19 cellular contexts compared by ENCODE assay signal in genomic region chr17:39742856-39743436, GRCh38. TPM values are rescaled to one million over a fixed set of nuclear protein-coding genes. Genes with fewer than 3 reads are reported as not detected.
DNase-seq lines count a peak whose midpoint lies in the region; ATAC-seq, FAIRE-seq and TF ChIP-seq lines count a peak whose summit lies in the region.
"Had no signal": no experiment of that assay in that cellular context is flagged by ENCODE, and none has a peak within 500 bp of the region (broad histone marks: within the 10 kb centered on the region; RNA-seq: fewer than 3 reads in every experiment).

No MANE protein-coding gene starts in this region.

- no peak for TF ChIP-seq POLR2A in IMR-90 (IDR thresholded peaks at IDR 0.05; ENCODE audit: low read depth, low read length)
- TF ChIP-seq POLR2A in H1 (IDR thresholded peaks at IDR 0.05; ENCODE audit: control extremely low read depth in 1 of 2, low read depth in 2 of 2, low read length in 2 of 2) = no peak

- H3K79me1 ChIP-seq in IMR-90 (ENCODE audit: low read depth in 1 of 2, low read length in 2 of 2) (no peaks in the 10 kb centered on the region), H1 (ENCODE audit: low read depth, low read length) (peaks cover 9% of the 10 kb centered on the region)

- H3K27me3 ChIP-seq in IMR-90 (ENCODE audit: control insufficient read depth, insufficient read depth, low read length) (peaks cover 43% of the 10 kb centered on the region), H1 (replicated peaks in 1 of 4; ENCODE audit: control insufficient read depth in 3 of 4, extremely low read depth in 1 of 4, insufficient read depth in 3 of 4, low read length in 3 of 4) (no peaks in the 10 kb centered on the region), osteoblast (ENCODE audit: insufficient read depth, low read length) (peaks cover 7% of the 10 kb centered on the region), tibial artery (peaks cover 5 to 83% of the 10 kb centered on the region in 2 donors)
- H3K27me3 ChIP-seq: MG63 had no signal

- no peak for FAIRE-seq in H1 (lab: Jason Lieb, UNC)
- FAIRE-seq: A549 had no signal

- TF ChIP-seq RAD21 in IMR-90 (IDR thresholded peaks at IDR 0.05; ENCODE audit: low read length) (no peak), H1 (IDR thresholded peaks at IDR 0.05 in 1 of 2, conservative IDR thresholded peaks at IDR 0.05 in 1 of 2; ENCODE audit: low read depth in 2 of 2, low read length in 2 of 2) (no peak)

- BruUV-seq in IMR-90 (replicated peaks; lab: Mats Ljungman, UMichigan) = no TSS peak

- no peak overlapping the region for H2AK5ac ChIP-seq in IMR-90 (ENCODE audit: low read depth, low read length)
- no peak overlapping the region for H2AK5ac ChIP-seq in H1 (ENCODE audit: low read depth, low read length)

- H2BK12ac ChIP-seq in H1 (ENCODE audit: low read depth, low read length) = no peak overlapping the region

- no peak overlapping the region for H3K18ac ChIP-seq in IMR-90 (ENCODE audit: low read depth, low read length)
- H3K18ac ChIP-seq in H1 (ENCODE audit: extremely low read depth, low read length) = peak overlapping the region; percentile 16; the same call in 1 of the 2 replicates

- CTCF ChIA-PET in IMR-90 (lab: Yijun Ruan, JAX) = no interaction called here
- CTCF ChIA-PET in H1 (lab: Charles Lee; ENCODE audit: partially characterized antibody) = interaction anchor here (0.7 to 2.0 kb wide), 7 partner anchors 8 to 121 kb away, joined by 3 to 6 read pairs (median 3); no protein-coding TSS in a partner anchor

- H2BK120ac ChIP-seq in IMR-90 (ENCODE audit: low read depth, low read length) = no peak overlapping the region
- no peak overlapping the region for H2BK120ac ChIP-seq in H1 (replicated peaks; ENCODE audit: low read depth, low read length)

- peak overlapping the region; percentile 55 for H2AK9ac ChIP-seq in IMR-90 (replicated peaks; ENCODE audit: low read depth, low read length, poor library complexity)

- in situ Hi-C loops in GM13976 (cut with MboI; ENCODE audit: low sequenced_read_pairs, unreplicated experiment) = loop anchor here (10.0 kb wide), 1 partner anchor 108 kb away; the partner anchor contains the start of gene STARD3
- in situ Hi-C loops in IMR-90 (cut with MboI; ENCODE audit: low sequenced_read_pairs) = no loop called here

- peaks cover 0 to 16% of the 10 kb centered on the region in 2 experiments; a peak in 2 of 4 replicates for H3K79me2 ChIP-seq in H1 (ENCODE audit: control insufficient read depth in 1 of 2, insufficient read depth in 2 of 2, low read length in 2 of 2)
- no peaks in the 10 kb centered on the region for H3K79me2 ChIP-seq in osteoblast (ENCODE audit: insufficient read depth, low read length)

- H3K4me1 ChIP-seq in IMR-90 (ENCODE audit: control insufficient read depth, insufficient read depth, low read length) (peaks cover 16% of the 10 kb centered on the region; the same call in 1 of the 2 replicates), H1 (replicated peaks in 1 of 4; ENCODE audit: control insufficient read depth in 3 of 4, insufficient read depth in 4 of 4, low read length in 3 of 4) (peaks cover 5 to 22% (median 19%) of the 10 kb centered on the region in 4 experiments), osteoblast (ENCODE audit: insufficient read depth, low read length) (peaks cover 19% of the 10 kb centered on the region), tibial artery (peaks cover 6 to 31% (median 22%) of the 10 kb centered on the region in 4 donors)

- no peak overlapping the region for H3K14ac ChIP-seq in IMR-90 (replicated peaks; ENCODE audit: low read depth, low read length)
- H3K14ac ChIP-seq in H1 (ENCODE audit: insufficient read length) = no peak overlapping the region

- H2BK15ac ChIP-seq in IMR-90 (ENCODE audit: low read depth, low read length) (no peak overlapping the region), H1 (ENCODE audit: low read length) (no peak overlapping the region)

- H4K8ac ChIP-seq in IMR-90 (ENCODE audit: low read depth in 2 of 2, low read length in 2 of 2) (no peak overlapping the region), H1 (ENCODE audit: extremely low read depth, insufficient read depth, low read length) (no peak overlapping the region)

- H2BK20ac ChIP-seq in IMR-90 (ENCODE audit: low read depth, low read length) = no peak overlapping the region
- no peak overlapping the region for H2BK20ac ChIP-seq in H1 (ENCODE audit: low read length)

- dilution Hi-C loops in IMR-90 (cut with HindIII; ENCODE audit: low sequenced_read_pairs, unreplicated experiment) = no loop called here

- 78% methylated on average over 1 of the region's 21 CpGs; no CpG with 5 or more reads in 1 of the 2 experiments for WGBS in IMR-90 (ENCODE audit: extremely low coverage in 2 of 2, insufficient read length in 1 of 2), 2 experiments
- WGBS in H1 (ENCODE audit: extremely low coverage in 1 of 2, insufficient coverage in 1 of 2, insufficient read length in 1 of 2, insufficient replicate concordance in 2 of 2, low coverage in 1 of 2, low lambda C conversion rate in 2 of 2, missing lambda C conversion rate in 1 of 2), 2 experiments = 96% methylated on average over 21 of the region's 21 CpGs; no CpG with 5 or more reads in 1 of the 2 experiments

- no peak overlapping the region for H3K4ac ChIP-seq in IMR-90 (ENCODE audit: low read depth, low read length)
- no peak overlapping the region for H3K4ac ChIP-seq in H1 (replicated peaks; ENCODE audit: insufficient read length, low read depth, low read length)

- H2BK5ac ChIP-seq in IMR-90 (ENCODE audit: low read depth, low read length, poor library complexity, severe bottlenecking) = no peak overlapping the region
- H2BK5ac ChIP-seq in H1 (ENCODE audit: low read depth, low read length) = 0 out of 2 replicates have a peak overlapping the region, but pooled peaks have one; percentile 24

- H4K91ac ChIP-seq in IMR-90 (ENCODE audit: insufficient read depth, low read depth, low read length) (no peak overlapping the region), H1 (replicated peaks; ENCODE audit: insufficient read length, low read length) (peak overlapping the region; percentile 13)

- H3K9me3 ChIP-seq in IMR-90 (ENCODE audit: control insufficient read depth, insufficient read depth, low read length) (no peaks in the 10 kb centered on the region), H1 (ENCODE audit: insufficient read depth in 2 of 2, low read depth in 1 of 2, low read length in 1 of 2) (no peaks in the 10 kb centered on the region), osteoblast (ENCODE audit: low read depth, low read length) (no peaks in the 10 kb centered on the region), tibial artery (no peaks in the 10 kb centered on the region)
- H3K9me3 ChIP-seq: A549, MG63, SJCRH30 had no signal

- no peak overlapping the region for H3K4me2 ChIP-seq in IMR-90 (ENCODE audit: low read depth, low read length)
- no peak overlapping the region for H3K4me2 ChIP-seq in H1 (ENCODE audit: insufficient read depth in 1 of 2, low read depth in 2 of 2, low read length in 2 of 2)
- H3K4me2 ChIP-seq in osteoblast (ENCODE audit: insufficient read depth, low read length) = no peak overlapping the region
- H3K4me2 ChIP-seq: A549 had no signal

- no peak for TF ChIP-seq EP300 in H1 (IDR thresholded peaks at IDR 0.05; ENCODE audit: borderline replicate concordance in 1 of 2, low read depth in 2 of 2, low read length in 2 of 2)

- H2AFZ ChIP-seq in IMR-90 (replicated peaks; ENCODE audit: low read length, poor library complexity) (no peak overlapping the region), H1 (ENCODE audit: low read length) (no peak overlapping the region), osteoblast (ENCODE audit: low read length) (no peak overlapping the region)

- no peak for ATAC-seq in IMR-90 (ENCODE audit: low read depth)
- ATAC-seq in GM18907 (IDR thresholded peaks at IDR 0.05; ENCODE audit: unreplicated experiment) = no peak
- ATAC-seq in HG03196 (IDR thresholded peaks at IDR 0.05; ENCODE audit: unreplicated experiment) = no peak
- ATAC-seq: A549, HCT116 had no signal

- H3K56ac ChIP-seq in IMR-90 (ENCODE audit: extremely low read depth, insufficient read depth, low read length) (no peak overlapping the region), H1 (replicated peaks; ENCODE audit: insufficient read length, low read depth, low read length) (peak overlapping the region; percentile 2)

- H3K27ac ChIP-seq in IMR-90 (ENCODE audit: insufficient read depth, low read length) (no peak overlapping the region), H1 (ENCODE audit: low read depth, low read length) (no peak overlapping the region), osteoblast (ENCODE audit: low read depth, low read length) (no peak overlapping the region), tibial artery (no peak overlapping the region)
- H3K27ac ChIP-seq: A549, SJCRH30 had no signal

- DNase-seq in GM13976 (ENCODE audit: low spot score) (no peak), IMR-90 (no peak), H1 (ENCODE audit: low read depth in 1 of 2, low spot score in 2 of 2) (no peak), osteoblast (ENCODE audit: insufficient read length, low spot score, missing footprints) (peak; percentile 69), tibial artery (no peak)
- DNase-seq: EL, GF-D8, Kasumi-1, MG63, NCI-H1436, NCI-H187 treated with DMSO at 0.1 percent for 48 hours, NCI-H2107, NCI-H748 treated with DMSO at 0.1 percent for 48 hours, SJCRH30 had no signal

- H3K36me3 ChIP-seq in IMR-90 (ENCODE audit: control insufficient read depth, insufficient read depth, low read length) (no peaks in the 10 kb centered on the region), H1 (ENCODE audit: control insufficient read depth in 2 of 4, insufficient read depth in 4 of 4, low read length in 3 of 4) (peaks cover 4 to 40% (median 31%) of the 10 kb centered on the region in 4 experiments; a peak in 6 of 8 replicates), osteoblast (ENCODE audit: insufficient read depth, low read length) (no peaks in the 10 kb centered on the region), tibial artery (peaks cover 0 to 44% (median 0%) of the 10 kb centered on the region in 3 donors)
- H3K36me3 ChIP-seq: MG63, SJCRH30 had no signal

- no peaks in the 10 kb centered on the region for H4K20me1 ChIP-seq in IMR-90 (ENCODE audit: insufficient read depth, low read length)
- H4K20me1 ChIP-seq in H1 (replicated peaks in 1 of 2; ENCODE audit: control insufficient read depth in 1 of 2, insufficient read depth in 2 of 2, low read length in 2 of 2) = no peaks in the 10 kb centered on the region
- H4K20me1 ChIP-seq in osteoblast (ENCODE audit: insufficient read depth, low read length) = no peaks in the 10 kb centered on the region

- H3K23ac ChIP-seq in IMR-90 (ENCODE audit: low read depth, low read length) = no peak overlapping the region
- H3K23ac ChIP-seq in H1 (ENCODE audit: insufficient read length) = no peak overlapping the region

- H4K5ac ChIP-seq in IMR-90 (ENCODE audit: low read depth, low read length) = no peak overlapping the region
- H4K5ac ChIP-seq in H1 (ENCODE audit: insufficient read length, low read depth, low read length) = no peak overlapping the region

- POLR2A ChIA-PET in IMR-90 (lab: Charles Lee; ENCODE audit: unreplicated experiment) = no interaction called here
- POLR2A ChIA-PET in H1 (lab: Charles Lee; ENCODE audit: partially characterized antibody) = interaction anchor here (0.8 to 1.3 kb wide), 2 partner anchors 8 to 13 kb away, joined by 3 to 4 read pairs; no protein-coding TSS in a partner anchor

- 0 out of 2 replicates have a peak, but pooled peaks cover 6% of the 10 kb centered on the region for H3K9me1 ChIP-seq in IMR-90 (ENCODE audit: insufficient read depth, low read length)

- H3K23me2 ChIP-seq in H1 (ENCODE audit: low read depth, low read length) = peaks cover 21% of the 10 kb centered on the region

- intact Hi-C loops in IMR-90 (cut with micrococcal nuclease) = no loop called here
- intact Hi-C loops in tibial artery (cut with DNase I; ENCODE audit: low total_unique reads) = no loop called here

- H3K4me3 ChIP-seq in IMR-90 (ENCODE audit: insufficient read depth, low read depth, low read length) (no peak overlapping the region), H1 (ENCODE audit: extremely low read depth in 1 of 4, insufficient read depth in 2 of 4, low read depth in 3 of 4, low read length in 4 of 4) (no peak overlapping the region), osteoblast (ENCODE audit: insufficient read depth, low read length) (no peak overlapping the region), tibial artery (no peak overlapping the region)
- H3K4me3 ChIP-seq: A549, MG63, SJCRH30 had no signal

- TF ChIP-seq CTCF in GM13976 (IDR thresholded peaks at IDR 0.05; ENCODE audit: borderline replicate concordance, control extremely low read depth, extremely low read depth, insufficient read depth, missing control alignments) (peak; percentile 4), IMR-90 (conservative IDR thresholded peaks at IDR 0.05; ENCODE audit: low read depth, low read length) (no peak), H1 (IDR thresholded peaks at IDR 0.05; ENCODE audit: control extremely low read depth in 1 of 3, insufficient read depth in 1 of 3, low read depth in 1 of 3, low read length in 3 of 3) (no peak), osteoblast (IDR thresholded peaks at IDR 0.05; ENCODE audit: extremely low read depth, low read depth, low read length) (no peak), tibial artery (IDR thresholded peaks at IDR 0.05) (no peak)

- H3K9ac ChIP-seq in IMR-90 (ENCODE audit: low read depth, low read length) (no peak overlapping the region), H1 (replicated peaks in 1 of 4; ENCODE audit: extremely low read depth in 1 of 4, low read depth in 3 of 4, low read length in 3 of 4) (no peak overlapping the region)

RNA-seq across cellular contexts. Expression of gene GRB7, which starts 5.2 kb away (rescaled TPM):
- under 0.01 and 0.18 TPM in 2 replicates for total RNA-seq in IMR-90 (2012; rRNA removed)
- 0.14 and 0.36 TPM in 2 replicates for polyA plus RNA-seq in IMR-90 (2012; rRNA removed)
- polyA plus RNA-seq in IMR-90 (2012; cell fraction: cytosol; rRNA removed) = 0.12 and 0.26 TPM in 2 replicates
- polyA plus RNA-seq in IMR-90 (2012; cell fraction: nucleus; rRNA removed; ENCODE audit: low replicate concordance) = 0.57 and 1.1 TPM in 2 replicates
- total RNA-seq in H1 (2021; fragmentation: NEBNext Ultra II Directional; extraction: Animal tissue kit (Norgen Biotek cat#: 25700)) = 30.9 and 32.2 TPM in 2 replicates
- polyA plus RNA-seq in H1 (2011; rRNA removed) = 41.5 and 61.7 TPM in 2 replicates
- polyA plus RNA-seq in H1 (2011; cell fraction: cytosol; rRNA removed) = 33.0 TPM
- 110 TPM for polyA plus RNA-seq in H1 (2011; cell fraction: nucleus; rRNA removed)
- polyA plus RNA-seq in H1 (2012, experiment 1 of 2) = 31.1 to 38.6 TPM (median 35.7 TPM) in 4 replicates
- polyA plus RNA-seq in H1 (2012, experiment 2 of 2) = 33.5 TPM
- polyA plus RNA-seq in H1 (2013, experiment 1 of 2) = 26.5 TPM
- 24.6 TPM for polyA plus RNA-seq in H1 (2013, experiment 2 of 2)
- 25.6 and 31.4 TPM in 2 replicates for polyA minus RNA-seq in H1 (2011; rRNA and poly(A)+ RNA removed)
- polyA minus RNA-seq in H1 (2011; cell fraction: cytosol; rRNA and poly(A)+ RNA removed) = 25.5 TPM
- polyA minus RNA-seq in H1 (2011; cell fraction: nucleus; rRNA and poly(A)+ RNA removed) = 36.4 TPM
- total RNA-seq in osteoblast = under 0.01 and 0.29 TPM in 2 replicates
- total RNA-seq: SJCRH30 had no signal
- polyA plus RNA-seq: CD14-positive monocyte had no signal

RNA-seq across cellular contexts. Expression of gene MIEN1, which starts 12.6 kb away (rescaled TPM):
- 20.3 and 22.2 TPM in 2 replicates for total RNA-seq in IMR-90 (2012; rRNA removed)
- polyA plus RNA-seq in IMR-90 (2012; rRNA removed) = 75.6 and 82.4 TPM in 2 replicates
- polyA plus RNA-seq in IMR-90 (2012; cell fraction: cytosol; rRNA removed) = 81.7 and 149 TPM in 2 replicates
- polyA plus RNA-seq in IMR-90 (2012; cell fraction: nucleus; rRNA removed; ENCODE audit: low replicate concordance) = 24.0 and 30.9 TPM in 2 replicates
- 29.6 and 30.0 TPM in 2 replicates for total RNA-seq in H1 (2021; fragmentation: NEBNext Ultra II Directional; extraction: Animal tissue kit (Norgen Biotek cat#: 25700))
- 54.9 and 57.9 TPM in 2 replicates for polyA plus RNA-seq in H1 (2011; rRNA removed)
- polyA plus RNA-seq in H1 (2011; cell fraction: cytosol; rRNA removed) = 54.6 TPM
- polyA plus RNA-seq in H1 (2011; cell fraction: nucleus; rRNA removed) = 42.7 TPM
- polyA plus RNA-seq in H1 (2012, experiment 1 of 2) = 37.9 to 58.0 TPM (median 50.9 TPM) in 4 replicates
- polyA plus RNA-seq in H1 (2012, experiment 2 of 2) = 59.0 TPM
- 49.1 TPM for polyA plus RNA-seq in H1 (2013, experiment 1 of 2)
- 49.1 TPM for polyA plus RNA-seq in H1 (2013, experiment 2 of 2)
- polyA minus RNA-seq in H1 (2011; rRNA and poly(A)+ RNA removed) = 20.0 and 21.9 TPM in 2 replicates
- polyA minus RNA-seq in H1 (2011; cell fraction: cytosol; rRNA and poly(A)+ RNA removed) = 19.7 TPM
- 24.2 TPM for polyA minus RNA-seq in H1 (2011; cell fraction: nucleus; rRNA and poly(A)+ RNA removed)
- 14.8 and 16.5 TPM in 2 replicates for total RNA-seq in osteoblast

RNA-seq across cellular contexts. Expression of gene ERBB2, which starts 43.1 kb away (rescaled TPM):
- total RNA-seq in IMR-90 (2012; rRNA removed) (26.1 and 28.7 TPM in 2 replicates), osteoblast (40.4 and 44.2 TPM in 2 replicates)
- polyA plus RNA-seq in IMR-90 (2012; rRNA removed) (33.3 and 34.6 TPM in 2 replicates), H1 (2011; rRNA removed) (183 and 278 TPM in 2 replicates)
- polyA plus RNA-seq in IMR-90 (2012; cell fraction: cytosol; rRNA removed) = 26.4 and 33.2 TPM in 2 replicates
- polyA plus RNA-seq in IMR-90 (2012; cell fraction: nucleus; rRNA removed; ENCODE audit: low replicate concordance) = 34.2 and 69.9 TPM in 2 replicates
- 394 and 403 TPM in 2 replicates for total RNA-seq in H1 (2021; fragmentation: NEBNext Ultra II Directional; extraction: Animal tissue kit (Norgen Biotek cat#: 25700))
- 174 TPM for polyA plus RNA-seq in H1 (2011; cell fraction: cytosol; rRNA removed)
- polyA plus RNA-seq in H1 (2011; cell fraction: nucleus; rRNA removed) = 329 TPM
- polyA plus RNA-seq in H1 (2012, experiment 1 of 2) = 181 to 248 TPM (median 223 TPM) in 4 replicates
- 260 TPM for polyA plus RNA-seq in H1 (2012, experiment 2 of 2)
- polyA plus RNA-seq in H1 (2013, experiment 1 of 2) = 199 TPM
- 211 TPM for polyA plus RNA-seq in H1 (2013, experiment 2 of 2)
- polyA minus RNA-seq in H1 (2011; rRNA and poly(A)+ RNA removed) = 255 and 261 TPM in 2 replicates
- 264 TPM for polyA minus RNA-seq in H1 (2011; cell fraction: cytosol; rRNA and poly(A)+ RNA removed)
- 204 TPM for polyA minus RNA-seq in H1 (2011; cell fraction: nucleus; rRNA and poly(A)+ RNA removed)

RNA-seq across cellular contexts. Expression of gene PGAP3, which starts 55.1 kb away (rescaled TPM):
- total RNA-seq in IMR-90 (2012; rRNA removed) (3.6 and 4.3 TPM in 2 replicates), osteoblast (10.3 and 10.9 TPM in 2 replicates)
- polyA plus RNA-seq in IMR-90 (2012; rRNA removed) (9.8 and 10.4 TPM in 2 replicates), H1 (2011; rRNA removed) (30.7 and 32.2 TPM in 2 replicates)
- 7.2 and 13.5 TPM in 2 replicates for polyA plus RNA-seq in IMR-90 (2012; cell fraction: cytosol; rRNA removed)
- 40.4 and 52.8 TPM in 2 replicates for polyA plus RNA-seq in IMR-90 (2012; cell fraction: nucleus; rRNA removed; ENCODE audit: low replicate concordance)
- total RNA-seq in H1 (2021; fragmentation: NEBNext Ultra II Directional; extraction: Animal tissue kit (Norgen Biotek cat#: 25700)) = 18.5 and 21.0 TPM in 2 replicates
- polyA plus RNA-seq in H1 (2011; cell fraction: cytosol; rRNA removed) = 26.7 TPM
- polyA plus RNA-seq in H1 (2011; cell fraction: nucleus; rRNA removed) = 97.3 TPM
- 16.4 to 26.1 TPM (median 23.6 TPM) in 4 replicates for polyA plus RNA-seq in H1 (2012, experiment 1 of 2)
- 17.3 TPM for polyA plus RNA-seq in H1 (2012, experiment 2 of 2)
- polyA plus RNA-seq in H1 (2013, experiment 1 of 2) = 16.2 TPM
- 14.6 TPM for polyA plus RNA-seq in H1 (2013, experiment 2 of 2)
- 28.0 and 33.0 TPM in 2 replicates for polyA minus RNA-seq in H1 (2011; rRNA and poly(A)+ RNA removed)
- polyA minus RNA-seq in H1 (2011; cell fraction: cytosol; rRNA and poly(A)+ RNA removed) = 11.7 TPM
- polyA minus RNA-seq in H1 (2011; cell fraction: nucleus; rRNA and poly(A)+ RNA removed) = 13.7 TPM

Comparison
In these comparisons a context has a peak if more than half of its experiments do, and no peak if none do; other contexts are left out.
1. RNA of gene GRB7, which starts 5.2 kb away (total RNA-seq): 30.9 to 32.2 TPM in H1; under 0.01 to 0.18 TPM in IMR-90 and under 0.01 to 0.29 TPM in osteoblast; every median in the first group is over 10 times any median in the second.